1 cellular context compared by ENCODE assay signal in the genomic region with DNA sequence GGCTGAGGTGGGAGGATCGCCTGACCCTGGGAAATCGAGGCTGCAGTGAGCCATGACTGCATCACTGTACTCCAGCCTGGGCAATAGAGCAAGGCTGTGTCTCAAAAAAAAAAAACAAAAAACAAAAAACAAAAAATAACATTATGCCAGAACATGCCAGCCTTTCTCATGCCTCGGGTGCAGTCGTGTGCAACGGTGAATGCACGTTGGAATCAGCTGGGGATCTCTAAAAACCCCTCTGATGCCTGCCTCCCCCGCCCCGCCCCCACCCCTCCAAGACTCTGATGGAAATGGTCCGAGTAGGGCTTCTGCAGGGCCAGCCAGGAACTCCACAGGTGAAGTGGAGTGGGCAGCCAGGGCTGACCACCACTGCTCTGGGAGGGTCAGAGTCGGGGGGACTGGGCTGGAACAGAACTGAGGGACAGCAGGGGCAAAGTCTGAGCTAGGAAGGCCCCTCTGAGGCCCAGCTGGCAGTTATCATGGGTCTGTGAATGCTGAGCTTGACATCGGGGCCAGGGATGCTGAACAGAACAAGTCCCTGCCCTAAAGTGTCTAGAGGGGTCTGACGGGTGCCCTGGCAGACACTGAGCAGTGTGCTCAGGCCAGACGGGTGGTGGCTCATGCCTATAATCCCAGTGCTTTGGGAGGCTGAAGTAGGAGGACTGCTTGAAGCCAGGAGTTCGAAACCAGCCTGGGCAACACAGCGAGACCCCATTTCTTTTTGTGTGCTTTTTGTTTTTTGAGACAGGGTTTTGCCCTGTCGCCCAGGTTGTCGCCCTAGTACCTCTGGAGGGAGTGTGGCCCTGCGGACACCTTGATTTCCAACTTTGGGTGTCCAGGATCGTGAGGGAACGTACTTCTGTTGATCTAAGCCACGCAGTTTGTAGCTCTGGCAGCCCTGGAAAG.
TF ChIP-seq lines count a peak whose summit lies in the region.

No MANE protein-coding gene starts in this region.

TF ChIP-seq in H1, 55 proteins besides CTCF, POLR2A, EP300 and RAD21:
- TF ChIP-seq, protein P1, sequence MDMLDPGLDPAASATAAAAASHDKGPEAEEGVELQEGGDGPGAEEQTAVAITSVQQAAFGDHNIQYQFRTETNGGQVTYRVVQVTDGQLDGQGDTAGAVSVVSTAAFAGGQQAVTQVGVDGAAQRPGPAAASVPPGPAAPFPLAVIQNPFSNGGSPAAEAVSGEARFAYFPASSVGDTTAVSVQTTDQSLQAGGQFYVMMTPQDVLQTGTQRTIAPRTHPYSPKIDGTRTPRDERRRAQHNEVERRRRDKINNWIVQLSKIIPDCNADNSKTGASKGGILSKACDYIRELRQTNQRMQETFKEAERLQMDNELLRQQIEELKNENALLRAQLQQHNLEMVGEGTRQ (IDR thresholded peaks at IDR 0.05; ENCODE audit: low read length): no peak
- TF ChIP-seq NRF1 (IDR thresholded peaks at IDR 0.05; ENCODE audit: low read depth, low read length): no peak
- no peak for TF ChIP-seq SP4 (IDR thresholded peaks at IDR 0.05; ENCODE audit: low read length)
- TF ChIP-seq KDM4A (IDR thresholded peaks at IDR 0.05; ENCODE audit: low read depth, low read length, severe bottlenecking): no peak
- no peak for TF ChIP-seq HDAC6 (IDR thresholded peaks at IDR 0.05; ENCODE audit: low read depth, low read length)
- TF ChIP-seq ZNF274 (IDR thresholded peaks at IDR 0.05; ENCODE audit: borderline replicate concordance, extremely low read depth, low read length): no peak
- TF ChIP-seq BCL11A (IDR thresholded peaks at IDR 0.05; ENCODE audit: low read depth in 2 of 2, low read length in 2 of 2): no peak
- no peak for TF ChIP-seq SIRT6 (IDR thresholded peaks at IDR 0.05; ENCODE audit: low read length)
- no peak for TF ChIP-seq EZH2 (IDR thresholded peaks at IDR 0.05; ENCODE audit: low read depth, low read length, severe bottlenecking)
- no peak for TF ChIP-seq POLR2AphosphoS5 (IDR thresholded peaks at IDR 0.05; ENCODE audit: low read depth, low read length)
- TF ChIP-seq CEBPB (IDR thresholded peaks at IDR 0.05; ENCODE audit: low read depth, low read length): no peak
- TF ChIP-seq CBX5 (IDR thresholded peaks at IDR 0.05; ENCODE audit: low read depth, low read length): no peak
- no peak for TF ChIP-seq RFX5 (IDR thresholded peaks at IDR 0.05; ENCODE audit: borderline replicate concordance, low read depth, low read length)
- TF ChIP-seq TAF1 (IDR thresholded peaks at IDR 0.05; ENCODE audit: low read depth, low read length): no peak
- no peak for TF ChIP-seq MAFK (IDR thresholded peaks at IDR 0.05; ENCODE audit: low read depth, low read length)
- no peak for TF ChIP-seq CTBP2 (IDR thresholded peaks at IDR 0.05; ENCODE audit: borderline replicate concordance, insufficient read depth, insufficient read length, low read length)
- TF ChIP-seq SP1 (IDR thresholded peaks at IDR 0.05; ENCODE audit: low read depth, low read length): no peak
- TF ChIP-seq SIX5 (IDR thresholded peaks at IDR 0.05; ENCODE audit: low read depth, low read length): no peak
- no peak for TF ChIP-seq BRCA1 (IDR thresholded peaks at IDR 0.05; ENCODE audit: low read depth, low read length)
- TF ChIP-seq TAF7 (optimal IDR thresholded peaks at IDR 0.05; ENCODE audit: borderline replicate concordance, low read depth, low read length): no peak
